ENCODE assay signal across 21 cellular contexts in genomic region chr17:4105232-4105631, GRCh38. TPM values are rescaled to one million over a fixed set of nuclear protein-coding genes. Genes with fewer than 3 reads are reported as not detected.
DNase-seq lines count a peak whose midpoint lies in the region; ATAC-seq, FAIRE-seq and TF ChIP-seq lines count a peak whose summit lies in the region.
"Had no signal": no experiment of that assay in that cellular context is flagged by ENCODE, and none has a peak within 500 bp of the region (broad histone marks: within the 10 kb centered on the region; RNA-seq: fewer than 3 reads in every experiment).

No MANE protein-coding gene starts in this region.

- no peaks in the 10 kb centered on the region for H3K27me3 Mint-ChIP-seq in T-helper 17 cell
- H3K27me3 Mint-ChIP-seq in Calu3 (ENCODE audit: unreplicated experiment) = no peaks in the 10 kb centered on the region
- H3K27me3 Mint-ChIP-seq: CD4-positive, CD25-positive, alpha-beta regulatory T cell; CD8-positive, alpha-beta memory T cell had no signal

- WGBS in esophagus squamous epithelium, 2 donors = 89 to 100% methylated on average over 1 of the region's 1 CpG
- WGBS in small intestine, 3 donors = 90 to 94% (median 93%) methylated on average over 1 of the region's 1 CpG

- H3K27ac ChIP-seq in esophagus squamous epithelium (peak overlapping the region in 3 of 4 donors; percentile 64 to 82 (median 81)), small intestine (ENCODE audit: low read depth in 1 of 2, low read length in 1 of 2) (peak overlapping the region; percentile 30 to 66)

- H3K9me3 ChIP-seq in T-helper 17 cell (ENCODE audit: control insufficient read depth, low read length, poor library complexity, severe bottlenecking) (no peaks in the 10 kb centered on the region), esophagus squamous epithelium (no peaks in the 10 kb centered on the region), small intestine (ENCODE audit: control insufficient read depth, low read depth) (no peaks in the 10 kb centered on the region)
- H3K9me3 ChIP-seq: BE2C had no signal

- CTCF ChIA-PET in Calu3 (lab: Charles Lee) = no interaction called here

- no peak for DNase-seq in T-helper 17 cell
- no peak for DNase-seq in esophagus squamous epithelium (lab: John Stamatoyannopoulos, UW)
- DNase-seq in left lobe of liver (ENCODE audit: low spot score) = peak; percentile 75
- DNase-seq in small intestine = peak; percentile 35
- DNase-seq in Calu3 = no peak
- DNase-seq: ACHN; BE2C; CD4-positive, CD25-positive, alpha-beta regulatory T cell; CD8-positive, alpha-beta memory T cell; COR-L47; GOT3; H7; HFFc6 had no signal

- H3K27me3 ChIP-seq in esophagus squamous epithelium (no peaks in the 10 kb centered on the region), small intestine (ENCODE audit: control insufficient read depth in 2 of 2, insufficient read depth in 2 of 2, low read length in 2 of 2) (no peaks in the 10 kb centered on the region)
- H3K27me3 ChIP-seq: BE2C had no signal

- intact Hi-C loops in esophagus squamous epithelium (cut with DNase I) = no loop called here
- intact Hi-C loops in Calu3 (cut with micrococcal nuclease; ENCODE audit: unreplicated experiment) = no loop called here

- BruUV-seq in Calu3 (replicated peaks; lab: Mats Ljungman, UMichigan) = no TSS peak

- H3K4me1 Mint-ChIP-seq in T-helper 17 cell (peaks cover 38% of the 10 kb centered on the region), Calu3 (ENCODE audit: low read depth, unreplicated experiment) (no peaks in the 10 kb centered on the region)

- H3K4me1 ChIP-seq in esophagus squamous epithelium (peaks cover 0 to 29% (median 7%) of the 10 kb centered on the region in 3 donors), small intestine (ENCODE audit: control insufficient read depth in 2 of 2, insufficient read depth in 1 of 2, low read depth in 1 of 2, low read length in 1 of 2) (no peaks in the 10 kb centered on the region)
- H3K4me1 ChIP-seq: BE2C had no signal

- peaks cover 0 to 99% (median 17%) of the 10 kb centered on the region in 3 donors for H3K36me3 ChIP-seq in esophagus squamous epithelium
- H3K36me3 ChIP-seq in small intestine (ENCODE audit: control insufficient read depth in 2 of 2, insufficient read depth in 2 of 2, low read length in 2 of 2) = peaks cover 19 to 31% of the 10 kb centered on the region in 2 donors

- H3K4me3 Mint-ChIP-seq in T-helper 17 cell (no peak overlapping the region), Calu3 (ENCODE audit: low read depth, unreplicated experiment) (no peak overlapping the region)
- H3K4me3 Mint-ChIP-seq: CD4-positive, CD25-positive, alpha-beta regulatory T cell; CD8-positive, alpha-beta memory T cell; HFFc6 had no signal

- TF ChIP-seq POLR2A in esophagus squamous epithelium (IDR thresholded peaks at IDR 0.05) = no peak

- ATAC-seq in T-helper 17 cell (no peak), left lobe of liver (peak; percentile 88), GM21515 (IDR thresholded peaks at IDR 0.05; ENCODE audit: unreplicated experiment) (no peak), GM21447 (IDR thresholded peaks at IDR 0.05; ENCODE audit: unreplicated experiment) (no peak)
- ATAC-seq: HCT116 had no signal

- H3K27ac Mint-ChIP-seq in T-helper 17 cell = peak overlapping the region; percentile 47
- no peak overlapping the region for H3K27ac Mint-ChIP-seq in Calu3 (ENCODE audit: unreplicated experiment)
- H3K27ac Mint-ChIP-seq: HFFc6 had no signal

- H3K4me3 ChIP-seq in esophagus squamous epithelium (no peak overlapping the region), small intestine (ENCODE audit: low read depth in 1 of 2, low read length in 2 of 2) (no peak overlapping the region)

- TF ChIP-seq CTCF in esophagus squamous epithelium (IDR thresholded peaks at IDR 0.05) (no peak), Calu3 (IDR thresholded peaks at IDR 0.05; ENCODE audit: unreplicated experiment) (no peak)

- H3K36me3 Mint-ChIP-seq in T-helper 17 cell (ENCODE audit: low read depth) = peaks cover 18% of the 10 kb centered on the region
- H3K36me3 Mint-ChIP-seq in Calu3 (ENCODE audit: insufficient read depth, unreplicated experiment) = peaks cover 10% of the 10 kb centered on the region

- no peaks in the 10 kb centered on the region for H3K9me3 Mint-ChIP-seq in Calu3 (ENCODE audit: low read depth, unreplicated experiment)
- H3K9me3 Mint-ChIP-seq: CD4-positive, CD25-positive, alpha-beta regulatory T cell; CD8-positive, alpha-beta memory T cell; HFFc6 had no signal

- no peak for FAIRE-seq in small intestine (lab: Jason Lieb, UNC)
- FAIRE-seq: A204.1, D721Med, G401.6, GM12891, GM19239 had no signal

RNA-seq across cellular contexts. Expression of gene ZZEF1, which starts 37.6 kb away (rescaled TPM):
- 100 to 1,000 TPM; 117 to 123 TPM for total RNA-seq in T-helper 17 cell
- total RNA-seq in esophagus squamous epithelium = 10 to 100 TPM; 24.8 to 72.9 (median 36.4) TPM
- 19.1 TPM for total RNA-seq in left lobe of liver
- polyA plus RNA-seq in small intestine = 10 to 100 TPM; 22.4 to 37.3 (median 31.0) TPM
- total RNA-seq in Calu3 (2022) = 25.3 and 25.9 TPM in 2 replicates

RNA-seq across cellular contexts. Expression of gene CYB5D2, which starts 37.8 kb away (rescaled TPM):
- 1 to 10 TPM; 7.8 to 8.2 TPM for total RNA-seq in T-helper 17 cell
- total RNA-seq in esophagus squamous epithelium = 10 to 100 TPM; 15.4 to 21.0 (median 18.3) TPM
- 18.8 TPM for total RNA-seq in left lobe of liver
- polyA plus RNA-seq in small intestine = 10 to 100 TPM; 18.1 to 34.0 (median 33.0) TPM
- 3.3 and 4.1 TPM in 2 replicates for total RNA-seq in Calu3 (2022)

Comparison
In these comparisons a context has a peak if more than half of its experiments do, and no peak if none do; other contexts are left out.
1. DNase-seq: peak in left lobe of liver (single experiment) and small intestine (single experiment); none in T-helper 17 cell (0 of 3), esophagus squamous epithelium (single experiment) and Calu3 (single experiment).